ENCODE assay signal across 8 cellular contexts in genomic region chr5:6829150-6829784, GRCh38.
DNase-seq lines count a peak whose midpoint lies in the region; ATAC-seq, FAIRE-seq and TF ChIP-seq lines count a peak whose summit lies in the region.

No MANE protein-coding gene starts in this region.

- intact Hi-C loops in CD4-positive, alpha-beta T cell (cut with DNase I, micrococcal nuclease): no loop called here
- intact Hi-C loops in cardiac septum (cut with DNase I): no loop called here
- intact Hi-C loops in A673 (cut with micrococcal nuclease; ENCODE audit: unreplicated experiment): no loop called here
- intact Hi-C loops in PC-9 (cut with micrococcal nuclease; ENCODE audit: unreplicated experiment): no loop called here

- no peak overlapping the region for H2AFZ ChIP-seq in astrocyte (ENCODE audit: low read depth, low read length)
- H2AFZ ChIP-seq in PC-9: no peak overlapping the region

- H3K4me1 ChIP-seq in astrocyte (ENCODE audit: insufficient read depth, low read length) (no peaks in the 10 kb centered on the region), A673 (ENCODE audit: insufficient read depth, low read length, poor library complexity, severe bottlenecking) (no peaks in the 10 kb centered on the region), PC-9 (replicated peaks; ENCODE audit: insufficient read depth) (no peaks in the 10 kb centered on the region)

- H4K20me1 ChIP-seq in astrocyte (ENCODE audit: insufficient read depth, low read length): no peaks in the 10 kb centered on the region
- H4K20me1 ChIP-seq in PC-9 (ENCODE audit: insufficient read depth): no peaks in the 10 kb centered on the region

- H3K4me3 ChIP-seq in astrocyte (ENCODE audit: insufficient read depth, low read depth, low read length) (no peak overlapping the region), A673 (ENCODE audit: low read depth, low read length, poor library complexity, severe bottlenecking) (no peak overlapping the region), PC-9 (no peak overlapping the region)

- no peaks in the 10 kb centered on the region for H3K36me3 ChIP-seq in astrocyte (ENCODE audit: insufficient read depth, low read length)
- H3K36me3 ChIP-seq in A673 (ENCODE audit: insufficient read depth, low read length, poor library complexity, severe bottlenecking): no peaks in the 10 kb centered on the region
- no peaks in the 10 kb centered on the region for H3K36me3 ChIP-seq in PC-9 (ENCODE audit: low read depth)

- H3K36me3 Mint-ChIP-seq in CD4-positive, alpha-beta T cell (ENCODE audit: low read depth): no peaks in the 10 kb centered on the region
- peaks cover 2% of the 10 kb centered on the region for H3K36me3 Mint-ChIP-seq in astrocyte (ENCODE audit: low read depth, unreplicated experiment)

- H3K9me3 ChIP-seq in CD4-positive, alpha-beta T cell (ENCODE audit: control insufficient read depth, low read length): no peaks in the 10 kb centered on the region
- H3K9me3 ChIP-seq in astrocyte (ENCODE audit: insufficient read depth, low read depth, low read length) (peaks cover 19% of the 10 kb centered on the region), A673 (ENCODE audit: low read depth, low read length, poor library complexity, severe bottlenecking) (no peaks in the 10 kb centered on the region), PC-9 (ENCODE audit: insufficient read depth, low read depth) (peaks cover 3% of the 10 kb centered on the region; the same call in 1 of the 2 replicates)

- peaks cover 3% of the 10 kb centered on the region for H3K27me3 Mint-ChIP-seq in CD4-positive, alpha-beta T cell
- peaks cover 14% of the 10 kb centered on the region for H3K27me3 Mint-ChIP-seq in astrocyte (ENCODE audit: low read depth, unreplicated experiment)

- H3K4me3 Mint-ChIP-seq in CD4-positive, alpha-beta T cell: peak overlapping the region; percentile 84
- no peak overlapping the region for H3K4me3 Mint-ChIP-seq in astrocyte (ENCODE audit: unreplicated experiment)

- peak; percentile 45 for ATAC-seq in CD4-positive, alpha-beta T cell (ENCODE audit: poor library complexity)
- peak; percentile 77 for ATAC-seq in GM19455 (IDR thresholded peaks at IDR 0.05; ENCODE audit: unreplicated experiment)
- peak; percentile 88 for ATAC-seq in HG03432 (IDR thresholded peaks at IDR 0.05; ENCODE audit: unreplicated experiment)

- TF ChIP-seq CTCF in CD4-positive, alpha-beta T cell (IDR thresholded peaks at IDR 0.05): no peak
- TF ChIP-seq CTCF in astrocyte (IDR thresholded peaks at IDR 0.05; ENCODE audit: insufficient read depth, low read depth, low read length) (no peak), A673 (conservative IDR thresholded peaks at IDR 0.05; ENCODE audit: low read depth, low read length) (no peak), PC-9 (conservative IDR thresholded peaks at IDR 0.05) (no peak)

- H3K79me2 ChIP-seq in astrocyte (ENCODE audit: insufficient read depth, low read length): no peaks in the 10 kb centered on the region
- H3K79me2 ChIP-seq in PC-9 (ENCODE audit: low read depth): no peaks in the 10 kb centered on the region

- H3K27ac Mint-ChIP-seq in CD4-positive, alpha-beta T cell: peak overlapping the region; percentile 75
- peak overlapping the region; percentile 50 for H3K27ac Mint-ChIP-seq in astrocyte (ENCODE audit: unreplicated experiment)

- no peaks in the 10 kb centered on the region for H3K9me2 ChIP-seq in PC-9 (ENCODE audit: insufficient read depth)

- POLR2A ChIA-PET in CD4-positive, alpha-beta T cell (lab: Charles Lee): no interaction called here
- POLR2A ChIA-PET in A673 (lab: Charles Lee; ENCODE audit: low non-redundant PET): no interaction called here
- POLR2A ChIA-PET in PC-9 (lab: Charles Lee; ENCODE audit: unreplicated experiment): no interaction called here

- H3F3A ChIP-seq in PC-9 (ENCODE audit: insufficient read depth, low read depth): peaks cover 5% of the 10 kb centered on the region; the same call in 1 of the 2 replicates

- H3K27ac ChIP-seq in CD4-positive, alpha-beta T cell (ENCODE audit: low read depth, low read length): no peak overlapping the region
- H3K27ac ChIP-seq in astrocyte (ENCODE audit: low read depth, low read length): no peak overlapping the region
- no peak overlapping the region for H3K27ac ChIP-seq in A673 (ENCODE audit: low read depth, low read length, poor library complexity, severe bottlenecking)
- no peak overlapping the region for H3K27ac ChIP-seq in PC-9

- no peak for DNase-seq in CD4-positive, alpha-beta T cell
- DNase-seq in astrocyte (ENCODE audit: low read depth) (no peak), cardiac septum (ENCODE audit: low spot score) (no peak), A673 (ENCODE audit: low spot score) (no peak), globus pallidus (ENCODE audit: low spot score) (no peak), PC-9 (no peak)

- no TSS peak for BruUV-seq in A673 (replicated peaks; lab: Mats Ljungman, UMichigan)
- BruUV-seq in PC-9 (replicated peaks; lab: Mats Ljungman, UMichigan): no TSS peak

- CTCF ChIA-PET in CD4-positive, alpha-beta T cell (lab: Charles Lee): no interaction called here
- CTCF ChIA-PET in A673 (lab: Charles Lee): no interaction called here
- CTCF ChIA-PET in PC-9 (lab: Charles Lee): no interaction called here

- no peaks in the 10 kb centered on the region for H3K9me3 Mint-ChIP-seq in CD4-positive, alpha-beta T cell
- H3K9me3 Mint-ChIP-seq in astrocyte (ENCODE audit: unreplicated experiment): no peaks in the 10 kb centered on the region

- H3K4me2 ChIP-seq in astrocyte (ENCODE audit: low read length): no peak overlapping the region
- H3K4me2 ChIP-seq in PC-9: no peak overlapping the region

- no peak overlapping the region for H3K9ac ChIP-seq in astrocyte (ENCODE audit: low read length)

- peaks cover 48% of the 10 kb centered on the region for H3K4me1 Mint-ChIP-seq in CD4-positive, alpha-beta T cell (ENCODE audit: low read depth)
- no peaks in the 10 kb centered on the region for H3K4me1 Mint-ChIP-seq in astrocyte (ENCODE audit: low read depth, unreplicated experiment)

- no peaks in the 10 kb centered on the region for H3K27me3 ChIP-seq in CD4-positive, alpha-beta T cell (ENCODE audit: control insufficient read depth, insufficient read depth, low read length)
- H3K27me3 ChIP-seq in astrocyte (ENCODE audit: insufficient read depth, low read length) (no peaks in the 10 kb centered on the region), A673 (replicated peaks; ENCODE audit: insufficient read depth, low read depth, low read length, poor library complexity) (peaks cover 15% of the 10 kb centered on the region), PC-9 (ENCODE audit: insufficient read depth, low read depth) (peaks cover 50% of the 10 kb centered on the region)

- FAIRE-seq in astrocyte (lab: Jason Lieb, UNC): no peak
